In the genomic region with DNA sequence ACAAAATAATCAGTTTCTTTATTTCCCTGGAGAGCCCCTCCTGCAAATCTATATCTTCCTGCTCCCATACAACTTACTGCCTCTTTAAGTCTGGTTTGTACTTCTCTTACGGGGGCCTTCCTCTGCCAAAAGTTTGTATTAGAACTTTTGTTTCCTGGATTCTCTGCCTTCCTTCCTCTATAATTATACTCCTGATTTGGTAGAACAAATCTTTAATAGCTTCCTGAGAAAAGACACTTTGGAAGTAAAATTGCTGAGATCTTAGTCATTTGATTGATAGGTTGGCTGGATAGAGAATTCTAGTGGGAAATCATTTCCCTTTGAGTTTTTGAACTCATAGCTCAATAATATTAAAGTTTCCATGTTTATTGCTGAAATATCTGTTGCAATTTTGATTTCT, we compare ENCODE assay signal across 8 cellular contexts.
"Had no signal": no experiment of that assay in that cellular context is flagged by ENCODE, and none has a peak within 500 bp of the region (broad histone marks: within the 10 kb centered on the region; RNA-seq: fewer than 3 reads in every experiment).

No MANE protein-coding gene starts in this region.

- ATAC-seq: GM23338, HepG2 had no signal

- H3K4me1 Mint-ChIP-seq: GM23338, H9 had no signal

- DNase-seq: H9, HCEC 1CT, KBM-7 had no signal

- H3K36me3 Mint-ChIP-seq: IgD-negative memory B cell had no signal

- H3K4me3 Mint-ChIP-seq: GM23338, H9, IgD-negative memory B cell had no signal

- H2AFZ ChIP-seq: GM23338 had no signal

- H3K27ac Mint-ChIP-seq: GM23338, H9, IgD-negative memory B cell had no signal

- H3K9me3 Mint-ChIP-seq: GM23338, H9 had no signal

- H3K9ac ChIP-seq: KMS-11 had no signal

- H3K4me2 ChIP-seq: GM23338, KMS-11 had no signal

- H3K27me3 Mint-ChIP-seq: IgD-negative memory B cell had no signal

- H3K27ac ChIP-seq: HL-60, KMS-11 had no signal

- H3K4me3 ChIP-seq: GM23338 had no signal
